ENCODE assay signal across 8 cellular contexts in genomic region chr1:15758537-15758936, GRCh38. TPM values are rescaled to one million over a fixed set of nuclear protein-coding genes. Genes with fewer than 3 reads are reported as not detected.
A peak's percentile ranks its signal among the peaks of the same experiment; 100 is the strongest.
DNase-seq lines count a peak whose midpoint lies in the region; ATAC-seq and TF ChIP-seq lines count a peak whose summit lies in the region.

FBLIM1 (plus strand) TSS chr1:15758795; CDS start chr1:15764984, 6,189 bp downstream.

- H3K9me3 Mint-ChIP-seq in CD8-positive, alpha-beta memory T cell, result peaks cover 0 to 5% (median 0%) of the 10 kb centered on the region in 5 donors
- peaks cover 0 to 3% (median 0%) of the 10 kb centered on the region in 7 donors for H3K9me3 Mint-ChIP-seq in naive B cell

- peak; percentile 34 for ATAC-seq in PC-3
- peak; percentile 20 for ATAC-seq in esophagus mucosa
- peak; percentile 28 for ATAC-seq in naive B cell (ENCODE audit: low read depth in 2 of 2)
- no peak for ATAC-seq in HG03045 (IDR thresholded peaks at IDR 0.05; ENCODE audit: unreplicated experiment)

- peaks cover 41% of the 10 kb centered on the region for H3K79me2 ChIP-seq in PC-3 (ENCODE audit: low read length)

- no peaks in the 10 kb centered on the region for H3K36me3 ChIP-seq in CD8-positive, alpha-beta memory T cell (ENCODE audit: insufficient read depth, low read length)
- no peaks in the 10 kb centered on the region for H3K36me3 ChIP-seq in PC-3 (ENCODE audit: low read depth, low read length)

- no peak within 1 kb of the TSS for H3K27ac ChIP-seq in CD8-positive, alpha-beta memory T cell (ENCODE audit: low read depth, low read length)
- H3K27ac ChIP-seq in PC-3 (ENCODE audit: low read length), result peak within 1 kb of the TSS; percentile 21

- CTCF ChIA-PET in CD8-positive, alpha-beta memory T cell (lab: Charles Lee), result no interaction called here
- CTCF ChIA-PET in PC-3 (lab: Charles Lee), result interaction anchor here (0.6 kb wide), 1 partner anchor 160 kb away, joined by 4 read pairs; no protein-coding TSS in a partner anchor

- no peak within 1 kb of the TSS for H3K4me3 ChIP-seq in CD8-positive, alpha-beta memory T cell (ENCODE audit: low read length)
- H3K4me3 ChIP-seq in PC-3 (ENCODE audit: low read length), result peak within 1 kb of the TSS; percentile 86

- H3K9ac ChIP-seq in PC-3 (ENCODE audit: low read length), result peak within 1 kb of the TSS; percentile 94

- H3K36me3 Mint-ChIP-seq in CD8-positive, alpha-beta memory T cell, result peaks cover 0 to 10% (median 0%) of the 10 kb centered on the region in 3 donors
- H3K36me3 Mint-ChIP-seq in naive B cell, result no peaks in the 10 kb centered on the region

- DNase-seq in CD8-positive, alpha-beta memory T cell, result no peak
- peak; percentile 29 for DNase-seq in PC-3
- DNase-seq in naive B cell, result no peak
- DNase-seq in cerebellar nuclear complex (lab: John Stamatoyannopoulos, UW), result no peak
- no peak for DNase-seq in HCEC 1CT
- no peak for DNase-seq in KG1 (lab: John Stamatoyannopoulos, UW)

- no TSS peak for BruUV-seq in PC-3 (replicated peaks; lab: Mats Ljungman, UMichigan)

- peaks cover 5 to 24% (median 12%) of the 10 kb centered on the region in 3 donors for H3K4me1 Mint-ChIP-seq in CD8-positive, alpha-beta memory T cell
- H3K4me1 Mint-ChIP-seq in naive B cell, result peaks cover 17 to 22% (median 18%) of the 10 kb centered on the region in 3 donors

- H3F3A ChIP-seq in PC-3 (ENCODE audit: low read length, unreplicated experiment), result no peaks in the 10 kb centered on the region

- H2AFZ ChIP-seq in PC-3 (ENCODE audit: low read length), result peak within 1 kb of the TSS; percentile 73

- POLR2A ChIA-PET in CD8-positive, alpha-beta memory T cell (lab: Charles Lee), result no interaction called here
- POLR2A ChIA-PET in PC-3 (lab: Charles Lee; ENCODE audit: unreplicated experiment), result no interaction called here

- no peaks in the 10 kb centered on the region for H4K20me1 ChIP-seq in PC-3 (ENCODE audit: low read length)

- intact Hi-C loops in PC-3 (cut with micrococcal nuclease), result no loop called here

- no peaks in the 10 kb centered on the region for H3K9me3 ChIP-seq in CD8-positive, alpha-beta memory T cell (ENCODE audit: low read length)
- H3K9me3 ChIP-seq in PC-3 (ENCODE audit: low read length), result no peaks in the 10 kb centered on the region

- H3K27me3 ChIP-seq in CD8-positive, alpha-beta memory T cell (ENCODE audit: insufficient read depth, low read length, poor library complexity, severe bottlenecking), result peaks cover 24% of the 10 kb centered on the region
- no peaks in the 10 kb centered on the region for H3K27me3 ChIP-seq in PC-3 (ENCODE audit: low read length)

- peak within 1 kb of the TSS; percentile 26 to 81 (median 69) for H3K4me3 Mint-ChIP-seq in CD8-positive, alpha-beta memory T cell
- peak within 1 kb of the TSS; percentile 38 to 82 (median 79) for H3K4me3 Mint-ChIP-seq in naive B cell

- H3K4me1 ChIP-seq in CD8-positive, alpha-beta memory T cell (ENCODE audit: insufficient read depth, low read length), result peaks cover 10% of the 10 kb centered on the region
- peaks cover 41% of the 10 kb centered on the region for H3K4me1 ChIP-seq in PC-3 (ENCODE audit: insufficient read depth, low read length)

- H3K4me2 ChIP-seq in PC-3 (ENCODE audit: low read length), result peak within 1 kb of the TSS; percentile 84

- TF ChIP-seq CTCF in PC-3 (conservative IDR thresholded peaks at IDR 0.05; ENCODE audit: low read depth, low read length), result no peak

- H3K27ac Mint-ChIP-seq in CD8-positive, alpha-beta memory T cell, result peak within 1 kb of the TSS in 2 of 8 donors; percentile 38 to 43
- H3K27ac Mint-ChIP-seq in naive B cell, result peak within 1 kb of the TSS in 3 of 6 donors; percentile 39 to 85 (median 63)

- H3K9me2 ChIP-seq in PC-3 (replicated peaks; ENCODE audit: low read length), result no peaks in the 10 kb centered on the region

- H3K27me3 Mint-ChIP-seq in CD8-positive, alpha-beta memory T cell, result peaks cover 33 to 56% of the 10 kb centered on the region in 2 donors
- peaks cover 37 to 69% (median 69%) of the 10 kb centered on the region in 3 donors for H3K27me3 Mint-ChIP-seq in naive B cell

RNA-seq across cellular contexts. Expression of gene FBLIM1, which starts in this region (rescaled TPM):
- total RNA-seq in CD8-positive, alpha-beta memory T cell, result not detected
- not detected for polyA plus RNA-seq in CD8-positive, alpha-beta memory T cell
- total RNA-seq in PC-3 (2014; rRNA removed) (74.1 and 90.0 TPM in 2 replicates), esophagus mucosa (56.5 TPM)
- polyA plus RNA-seq in naive B cell (ENCODE audit: low read depth in 6 of 6), result not detected

Comparison
In these comparisons a context has a peak if more than half of its experiments do, and no peak if none do; other contexts are left out.
1. RNA of gene FBLIM1 (total RNA-seq): 74.1 to 90.0 TPM in PC-3 and 56.5 TPM in esophagus mucosa (single experiment); not detected in CD8-positive, alpha-beta memory T cell; every median in the first group is over 10 times any median in the second.
2. Peak in ATAC-seq in naive B cell; RNA of the gene not detected or under 1 TPM.